Comparison of ENCODE assay signal across 8 cellular contexts in genomic region chr7:6577369-6578113, GRCh38. TPM values are rescaled to one million over a fixed set of nuclear protein-coding genes. Genes with fewer than 3 reads are reported as not detected.
DNase-seq lines count a peak whose midpoint lies in the region; ATAC-seq and TF ChIP-seq lines count a peak whose summit lies in the region.

ZDHHC4 (plus strand) TSS chr7:6577454; CDS start chr7:6580562, 3,108 bp downstream.

- 10 to 33% (median 14%) methylated on average over 23 to 51 of the region's 51 CpGs for WGBS in adrenal gland, 4 donors
- WGBS in prostate gland, result 12% methylated on average over 50 of the region's 51 CpGs

- H3K36me3 ChIP-seq in adrenal gland (replicated peaks in 1 of 2) (peaks cover 0 to 19% of the 10 kb centered on the region in 2 donors), prostate gland (peaks cover 0 to 12% of the 10 kb centered on the region in 2 donors)

- TF ChIP-seq POLR2A in adrenal gland (IDR thresholded peaks at IDR 0.05) (peak; percentile 88 to 91), prostate gland (IDR thresholded peaks at IDR 0.05) (peak; percentile 75)

- H3K27me3 ChIP-seq in adrenal gland (no peaks in the 10 kb centered on the region), prostate gland (replicated peaks; ENCODE audit: insufficient read depth) (no peaks in the 10 kb centered on the region)

- in situ Hi-C loops in GM13976 (cut with MboI; ENCODE audit: low sequenced_read_pairs, unreplicated experiment), result no loop called here

- H3K4me1 ChIP-seq in adrenal gland (replicated peaks in 1 of 2), result peaks cover 3 to 8% of the 10 kb centered on the region in 2 donors
- H3K4me1 ChIP-seq in prostate gland (replicated peaks), result no peaks in the 10 kb centered on the region

- peak within 1 kb of the TSS; percentile 78 to 96 (median 86) for H3K27ac ChIP-seq in adrenal gland
- H3K27ac ChIP-seq in prostate gland, result peak within 1 kb of the TSS; percentile 90 to 96

- peak; percentile 99 for DNase-seq in GM13976 (ENCODE audit: low spot score)
- peak; percentile 87 for DNase-seq in NCI-H1436 (lab: John Stamatoyannopoulos, UW)
- peak; percentile 66 to 91 (median 79) for DNase-seq in T-helper 1 cell
- peak; percentile 88 to 94 (median 90) for DNase-seq in adrenal gland
- DNase-seq in left cardiac atrium, result peak; percentile 95
- peak; percentile 70 for DNase-seq in prostate gland (ENCODE audit: low spot score)
- peak; percentile 89 for DNase-seq in ureter (ENCODE audit: low spot score)

- ATAC-seq in HG02840 (IDR thresholded peaks at IDR 0.05; ENCODE audit: low FRiP score, unreplicated experiment), result peak; percentile 97
- peak; percentile 98 to 99 for ATAC-seq in left cardiac atrium

- peak within 1 kb of the TSS in 3 of 4 donors; percentile 28 to 93 (median 69) for H3K4me3 ChIP-seq in adrenal gland
- H3K4me3 ChIP-seq in prostate gland, result peak within 1 kb of the TSS; percentile 60 to 61

- intact Hi-C loops in adrenal gland (cut with DNase I), result no loop called here
- intact Hi-C loops in left cardiac atrium (cut with DNase I), result no loop called here
- intact Hi-C loops in prostate gland (cut with DNase I), result no loop called here

- H3K9me3 ChIP-seq in adrenal gland (replicated peaks in 1 of 3) (no peaks in the 10 kb centered on the region), prostate gland (no peaks in the 10 kb centered on the region)

- TF ChIP-seq CTCF in GM13976 (IDR thresholded peaks at IDR 0.05; ENCODE audit: borderline replicate concordance, control extremely low read depth, extremely low read depth, insufficient read depth, missing control alignments), result no peak
- no peak for TF ChIP-seq CTCF in adrenal gland (IDR thresholded peaks at IDR 0.05)
- peak in 2 of 4 experiments; percentile 6 to 26 for TF ChIP-seq CTCF in prostate gland (IDR thresholded peaks at IDR 0.05)

RNA-seq across cellular contexts. Expression of gene ZDHHC4, which starts in this region (rescaled TPM):
- 100 to 1,000 TPM in 1 of 8 donors, 10 to 100 TPM in 7; 49.9 to 115 (median 74.0) TPM for total RNA-seq in adrenal gland
- 10 to 100 TPM; 38.5 to 53.5 (median 46.3) TPM for polyA plus RNA-seq in adrenal gland
- total RNA-seq in left cardiac atrium, result 10 to 100 TPM; 36.5 to 43.0 TPM
- total RNA-seq in prostate gland, result 10 to 100 TPM; 69.9 to 73.3 TPM
- total RNA-seq in ureter, result 54.4 TPM

Comparison
In these comparisons a context has a peak if more than half of its experiments do, and no peak if none do; other contexts are left out.
1. Peak in every context shown above with its lines: DNase-seq, ATAC-seq, H3K4me3 ChIP-seq and H3K27ac ChIP-seq.